ENCODE assay signal across 28 cellular contexts in genomic region chr15:80367661-80368060, GRCh38. TPM values are rescaled to one million over a fixed set of nuclear protein-coding genes. Genes with fewer than 3 reads are reported as not detected.
"Had no signal": no experiment of that assay in that cellular context is flagged by ENCODE, and none has a peak within 500 bp of the region (broad histone marks: within the 10 kb centered on the region; RNA-seq: fewer than 3 reads in every experiment).

No MANE protein-coding gene starts in this region.

- H3K4me3 Mint-ChIP-seq: activated naive CD8-positive, alpha-beta T cell; mesothelial cell of epicardium; naive thymus-derived CD4-positive, alpha-beta T cell; stimulated activated effector memory CD8-positive, alpha-beta T cell treated with anti-CD3 and anti-CD28 coated beads, Interleukin-12 subunit alpha, Interleukin-12 subunit beta, amount 100 ng/mL, for 72 hours; stimulated activated naive CD8-positive, alpha-beta T cell treated with anti-CD3 and anti-CD28 coated beads, Interleukin-15, Interleukin-2, amounts not matched to agents 100 ng/mL and 50 ng/mL, for 24 hours had no signal

- ATAC-seq: activated CD4-positive, CD25-positive, alpha-beta regulatory T cell treated with anti-CD3 and anti-CD28 coated beads, Interleukin-2, amount 50 U/mL, for 24 hours; naive thymus-derived CD4-positive, alpha-beta T cell; stimulated activated effector memory CD8-positive, alpha-beta T cell treated with anti-CD3 and anti-CD28 coated beads, Interleukin-12 subunit alpha, Interleukin-12 subunit beta, amount 100 ng/mL, for 72 hours had no signal

- DNase-seq: activated CD8-positive, alpha-beta memory T cell treated with anti-CD3 and anti-CD28 coated beads for 24 hours; activated effector memory CD4-positive, alpha-beta T cell treated with Interleukin-2 at 50 U/mL for 16 hours; activated naive CD4-positive, alpha-beta T cell treated with Interleukin-2 at 50 U/mL for 16 hours; adrenal gland; central memory CD4-positive, alpha-beta T cell; effector memory CD4-positive, alpha-beta T cell; foreskin melanocyte; islet precursor cell; left ventricle myocardium inferior; naive thymus-derived CD4-positive, alpha-beta T cell; ovary; sigmoid colon; small intestine; stimulated activated CD4-positive, alpha-beta T cell treated with anti-CD3 and anti-CD28 coated beads, Interleukin-4, amount 100 ng/mL, for 24 hours; T-helper 1 cell; upper lobe of left lung had no signal

- H3K27ac ChIP-seq: adrenal gland, ascending aorta, breast epithelium, left ventricle myocardium inferior, ovary, sigmoid colon, thoracic aorta, upper lobe of left lung, vagina, VCaP had no signal

- H3K36me3 ChIP-seq: adrenal gland, ascending aorta, breast epithelium, left ventricle myocardium inferior, ovary, sigmoid colon, thoracic aorta, upper lobe of left lung, vagina had no signal

- H3K27me3 Mint-ChIP-seq: stimulated activated naive CD8-positive, alpha-beta T cell treated with anti-CD3 and anti-CD28 coated beads, Interleukin-15, Interleukin-2, amounts not matched to agents 100 ng/mL and 50 ng/mL, for 24 hours had no signal

- H3K27me3 ChIP-seq: adrenal gland, ascending aorta, breast epithelium, ovary, sigmoid colon, upper lobe of left lung, vagina had no signal

- H3K4me1 Mint-ChIP-seq: mesothelial cell of epicardium; naive thymus-derived CD4-positive, alpha-beta T cell; stimulated activated effector memory CD8-positive, alpha-beta T cell treated with anti-CD3 and anti-CD28 coated beads, Interleukin-12 subunit alpha, Interleukin-12 subunit beta, amount 100 ng/mL, for 72 hours had no signal

- H3K36me3 Mint-ChIP-seq: mesothelial cell of epicardium; stimulated activated effector memory CD8-positive, alpha-beta T cell treated with anti-CD3 and anti-CD28 coated beads, Interleukin-12 subunit alpha, Interleukin-12 subunit beta, amount 100 ng/mL, for 72 hours had no signal

- H3K27ac Mint-ChIP-seq: activated naive CD8-positive, alpha-beta T cell; mesothelial cell of epicardium; naive thymus-derived CD4-positive, alpha-beta T cell; progenitor cell of endocrine pancreas; stimulated activated effector memory CD8-positive, alpha-beta T cell treated with anti-CD3 and anti-CD28 coated beads, Interleukin-12 subunit alpha, Interleukin-12 subunit beta, amount 100 ng/mL, for 72 hours; stimulated activated naive CD8-positive, alpha-beta T cell treated with anti-CD3 and anti-CD28 coated beads, Interleukin-15, Interleukin-2, amounts not matched to agents 100 ng/mL and 50 ng/mL, for 24 hours had no signal

- H3K4me3 ChIP-seq: adrenal gland, ascending aorta, breast epithelium, left ventricle myocardium inferior, ovary, sigmoid colon, thoracic aorta, upper lobe of left lung, vagina had no signal

- H3K9me3 ChIP-seq: vagina had no signal

- H3K4me1 ChIP-seq: adrenal gland, ascending aorta, breast epithelium, left ventricle myocardium inferior, sigmoid colon, upper lobe of left lung, vagina had no signal

- FAIRE-seq: small intestine, TTC549 had no signal

RNA-seq across cellular contexts. Expression of gene ARNT2, which starts 36.5 kb away (rescaled TPM):
- total RNA-seq: naive thymus-derived CD4-positive, alpha-beta T cell had no signal
- polyA plus RNA-seq: naive thymus-derived CD4-positive, alpha-beta T cell had no signal
